14 cellular contexts compared by ENCODE assay signal in genomic region chr6:11279213-11279780, GRCh38. TPM values are rescaled to one million over a fixed set of nuclear protein-coding genes. Genes with fewer than 3 reads are reported as not detected.
DNase-seq lines count a peak whose midpoint lies in the region; ATAC-seq and TF ChIP-seq lines count a peak whose summit lies in the region.
"Had no signal": no experiment of that assay in that cellular context is flagged by ENCODE, and none has a peak within 500 bp of the region (broad histone marks: within the 10 kb centered on the region; RNA-seq: fewer than 3 reads in every experiment).

No MANE protein-coding gene starts in this region.

- H3K36me3 Mint-ChIP-seq in effector memory CD8-positive, alpha-beta T cell (ENCODE audit: insufficient read depth) = peaks cover 5% of the 10 kb centered on the region

- H3K9me3 ChIP-seq in neutrophil (no peaks in the 10 kb centered on the region), transverse colon (no peaks in the 10 kb centered on the region)
- H3K9me3 ChIP-seq: stomach had no signal

- H3K36me3 ChIP-seq in neutrophil (peaks cover 35% of the 10 kb centered on the region), transverse colon (no peaks in the 10 kb centered on the region)
- H3K36me3 ChIP-seq: stomach had no signal

- H3K27ac ChIP-seq in neutrophil (peak overlapping the region; percentile 38), transverse colon (peak overlapping the region in 3 of 4 donors; percentile 6 to 30 (median 20))

- no peak for TF ChIP-seq EP300 in transverse colon (IDR thresholded peaks at IDR 0.05; ENCODE audit: low read depth)

- TF ChIP-seq POLR2A in transverse colon (IDR thresholded peaks at IDR 0.05) = no peak

- 92 to 95% methylated on average over 16 to 18 of the region's 18 CpGs for WGBS in transverse colon (ENCODE audit: low coverage in 1 of 2), 2 donors

- H3K4me1 ChIP-seq in neutrophil (ENCODE audit: control insufficient read depth in 1 of 2, insufficient read depth in 1 of 2, low read depth in 1 of 2, low read length in 1 of 2) (no peaks in the 10 kb centered on the region), transverse colon (peaks cover 7 to 73% (median 39%) of the 10 kb centered on the region in 4 donors)

- no peak overlapping the region for H3K4me3 ChIP-seq in neutrophil (ENCODE audit: low read depth in 1 of 2, low read length in 1 of 2)
- no peak overlapping the region for H3K4me3 ChIP-seq in transverse colon
- H3K4me3 ChIP-seq: stomach had no signal

- H3K27me3 ChIP-seq in neutrophil = no peaks in the 10 kb centered on the region
- no peaks in the 10 kb centered on the region for H3K27me3 ChIP-seq in transverse colon
- H3K27me3 ChIP-seq: stomach had no signal

- peak; percentile 41 for DNase-seq in GM03348 (ENCODE audit: low spot score)
- DNase-seq in effector memory CD8-positive, alpha-beta T cell = no peak
- DNase-seq in transverse colon = no peak
- DNase-seq in stimulated activated naive CD8-positive, alpha-beta T cell treated with anti-CD3 and anti-CD28 coated beads, Interleukin-15, amount 100 ng/mL, for 72 hours = no peak
- DNase-seq: activated CD4-positive, alpha-beta T cell treated with anti-CD3 and anti-CD28 coated beads, Interleukin-2, amount 50 U/mL, for 1 hour; activated naive CD4-positive, alpha-beta T cell treated with Interleukin-2 at 50 U/mL for 16 hours; MM.1S; NCI-H1694 treated with DMSO at 0.1 percent for 48 hours; NCI-H446; stomach had no signal

- no peak for ATAC-seq in effector memory CD8-positive, alpha-beta T cell (replicated peaks)
- ATAC-seq in HG03571 (IDR thresholded peaks at IDR 0.05; ENCODE audit: unreplicated experiment) (no peak), GM18868 (IDR thresholded peaks at IDR 0.05; ENCODE audit: unreplicated experiment) (no peak)
- no peak for ATAC-seq in stimulated activated naive CD8-positive, alpha-beta T cell treated with anti-CD3 and anti-CD28 coated beads, Interleukin-15, amount 100 ng/mL, for 72 hours
- ATAC-seq: right cardiac atrium had no signal

- H3K4me1 Mint-ChIP-seq in effector memory CD8-positive, alpha-beta T cell (ENCODE audit: low read depth in 2 of 2) = peaks cover 53 to 58% of the 10 kb centered on the region in 2 donors
- peaks cover 40% of the 10 kb centered on the region for H3K4me1 Mint-ChIP-seq in stimulated activated naive CD8-positive, alpha-beta T cell treated with anti-CD3 and anti-CD28 coated beads, Interleukin-15, amount 100 ng/mL, for 72 hours

- no peak for TF ChIP-seq CTCF in neutrophil (IDR thresholded peaks at IDR 0.05)
- TF ChIP-seq CTCF in transverse colon (IDR thresholded peaks at IDR 0.05) = no peak

- intact Hi-C loops in transverse colon (cut with DNase I; ENCODE audit: low total_unique reads) = no loop called here

- H3K27me3 Mint-ChIP-seq in effector memory CD8-positive, alpha-beta T cell = no peaks in the 10 kb centered on the region
- H3K27me3 Mint-ChIP-seq in stimulated activated naive CD8-positive, alpha-beta T cell treated with anti-CD3 and anti-CD28 coated beads, Interleukin-15, amount 100 ng/mL, for 72 hours = no peaks in the 10 kb centered on the region

- in situ Hi-C loops in transverse colon (cut with MboI; ENCODE audit: low pct_ligation_motif_present in 1 of 4, low pct_unique_long_range_greater_than_20kb in 1 of 4, low sequenced_read_pairs in 3 of 4) = no loop called here

- no peak overlapping the region for H3K4me3 Mint-ChIP-seq in effector memory CD8-positive, alpha-beta T cell
- no peak overlapping the region for H3K4me3 Mint-ChIP-seq in stimulated activated naive CD8-positive, alpha-beta T cell treated with anti-CD3 and anti-CD28 coated beads, Interleukin-15, amount 100 ng/mL, for 72 hours

- H3K9me3 Mint-ChIP-seq in effector memory CD8-positive, alpha-beta T cell = no peaks in the 10 kb centered on the region
- H3K9me3 Mint-ChIP-seq in stimulated activated naive CD8-positive, alpha-beta T cell treated with anti-CD3 and anti-CD28 coated beads, Interleukin-15, amount 100 ng/mL, for 72 hours = no peaks in the 10 kb centered on the region

- peak overlapping the region; percentile 17 to 41 for H3K27ac Mint-ChIP-seq in effector memory CD8-positive, alpha-beta T cell
- peak overlapping the region in 1 of 2 donors; percentile 23 for H3K27ac Mint-ChIP-seq in stimulated activated naive CD8-positive, alpha-beta T cell treated with anti-CD3 and anti-CD28 coated beads, Interleukin-15, amount 100 ng/mL, for 72 hours

RNA-seq across cellular contexts. Expression of gene NEDD9, which starts 46.8 kb away (rescaled TPM):
- 10 to 100 TPM; 34.6 to 82.7 (median 72.3) TPM for total RNA-seq in transverse colon
